ENCODE assay signal across 1 cellular context in genomic region chr1:240466509-240466908, GRCh38.
TF ChIP-seq lines count a peak whose summit lies in the region.

No MANE protein-coding gene starts in this region.

TF ChIP-seq in SK-N-SH, 30 proteins besides CTCF, POLR2A, EP300 and RAD21 (continued from another document):
- TF ChIP-seq, protein P1, sequence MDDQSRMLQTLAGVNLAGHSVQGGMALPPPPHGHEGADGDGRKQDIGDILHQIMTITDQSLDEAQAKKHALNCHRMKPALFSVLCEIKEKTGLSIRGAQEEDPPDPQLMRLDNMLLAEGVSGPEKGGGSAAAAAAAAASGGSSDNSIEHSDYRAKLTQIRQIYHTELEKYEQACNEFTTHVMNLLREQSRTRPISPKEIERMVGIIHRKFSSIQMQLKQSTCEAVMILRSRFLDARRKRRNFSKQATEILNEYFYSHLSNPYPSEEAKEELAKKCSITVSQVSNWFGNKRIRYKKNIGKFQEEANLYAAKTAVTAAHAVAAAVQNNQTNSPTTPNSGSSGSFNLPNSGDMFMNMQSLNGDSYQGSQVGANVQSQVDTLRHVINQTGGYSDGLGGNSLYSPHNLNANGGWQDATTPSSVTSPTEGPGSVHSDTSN (IDR thresholded peaks at IDR 0.05): no peak
- no peak for TF ChIP-seq TCF12 (IDR thresholded peaks at IDR 0.05)
- no peak for TF ChIP-seq NRF1 (IDR thresholded peaks at IDR 0.05; ENCODE audit: low read depth, low read length)
- TF ChIP-seq REST (IDR thresholded peaks at IDR 0.05; ENCODE audit: low read depth, low read length): no peak
- no peak for TF ChIP-seq EZH2phosphoT487 (IDR thresholded peaks at IDR 0.05; ENCODE audit: borderline replicate concordance, low read depth)
TF ChIP-seq in SK-N-SH: peak in this region for 0.
